In the genomic region with DNA sequence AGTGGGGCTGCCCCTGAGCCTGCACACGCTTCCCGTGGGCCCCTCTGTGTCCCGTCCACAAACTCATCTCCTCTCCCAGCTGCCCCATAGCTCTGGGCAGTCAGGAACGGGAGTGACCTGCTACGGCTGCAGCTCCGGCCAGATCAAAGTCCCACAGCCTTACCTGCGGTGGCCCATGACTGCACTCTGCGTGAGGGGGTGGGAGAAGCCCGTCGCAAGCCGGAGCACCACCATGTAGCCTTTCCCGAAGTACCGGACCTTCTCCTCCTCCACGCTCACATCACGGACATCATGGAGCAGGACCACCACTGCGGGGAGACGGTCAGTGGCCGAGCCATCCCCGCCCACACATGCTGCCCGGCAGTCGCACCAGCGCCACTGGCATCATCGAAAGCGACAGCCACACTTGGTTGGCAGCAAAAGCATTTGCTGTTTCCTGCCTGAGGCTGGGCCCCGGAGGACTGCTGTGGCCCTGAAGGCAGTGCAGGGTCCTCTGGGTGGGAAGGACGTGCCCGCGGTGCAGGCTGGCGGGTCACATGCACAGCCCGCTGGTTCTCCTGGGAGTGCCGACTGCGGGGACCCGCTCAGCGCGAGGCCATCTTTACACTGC, we compare ENCODE assay signal across 1 cellular context.
TF ChIP-seq lines count a peak whose summit lies in the region.

No MANE protein-coding gene starts in this region.

TF ChIP-seq in GM12878, 131 proteins besides CTCF, POLR2A, EP300 and RAD21:
- TF ChIP-seq PKNOX1 (IDR thresholded peaks at IDR 0.05) (no peak), KLF5 (IDR thresholded peaks at IDR 0.05; ENCODE audit: partially characterized antibody) (no peak), NR2F1 (conservative IDR thresholded peaks at IDR 0.05) (no peak), MTA2 (IDR thresholded peaks at IDR 0.05; ENCODE audit: low read depth) (no peak), ELK1 (IDR thresholded peaks at IDR 0.05; ENCODE audit: low read depth, low read length) (no peak), BHLHE40 (IDR thresholded peaks at IDR 0.05; ENCODE audit: borderline replicate concordance in 1 of 2, low read depth in 2 of 2, low read length in 1 of 2) (no peak), RBBP5 (conservative IDR thresholded peaks at IDR 0.05) (no peak), REST (IDR thresholded peaks at IDR 0.05; ENCODE audit: low read depth, low read length) (no peak), ZSCAN29 (IDR thresholded peaks at IDR 0.05) (no peak), SREBF2 (IDR thresholded peaks at IDR 0.05; ENCODE audit: low read length) (no peak), CREM (IDR thresholded peaks at IDR 0.05; ENCODE audit: low read depth) (no peak), ZZZ3 (IDR thresholded peaks at IDR 0.05; ENCODE audit: control insufficient read depth, insufficient read length, low read depth) (no peak), ZNF384 (IDR thresholded peaks at IDR 0.05; ENCODE audit: borderline replicate concordance, low read depth, low read length) (no peak), CHD4 (IDR thresholded peaks at IDR 0.05) (no peak), ZBTB40 (IDR thresholded peaks at IDR 0.05; ENCODE audit: borderline replicate concordance) (no peak), SUZ12 (IDR thresholded peaks at IDR 0.05; ENCODE audit: unreplicated experiment) (no peak)
